Comparison of ENCODE assay signal across 12 cellular contexts in genomic region chr17:76502326-76503211, GRCh38. TPM values are rescaled to one million over a fixed set of nuclear protein-coding genes. Genes with fewer than 3 reads are reported as not detected.
DNase-seq lines count a peak whose midpoint lies in the region; ATAC-seq and TF ChIP-seq lines count a peak whose summit lies in the region.
"Had no signal": no experiment of that assay in that cellular context is flagged by ENCODE, and none has a peak within 500 bp of the region (broad histone marks: within the 10 kb centered on the region; RNA-seq: fewer than 3 reads in every experiment).

No MANE protein-coding gene starts in this region.

- no peak for ATAC-seq in activated naive CD8-positive, alpha-beta T cell treated with anti-CD3 and anti-CD28 coated beads, Interleukin-2, amount 50 U/mL, for 24 hours
- no peak for ATAC-seq in GM18870 (IDR thresholded peaks at IDR 0.05; ENCODE audit: unreplicated experiment)

- intact Hi-C loops in transverse colon (cut with DNase I; ENCODE audit: low total_unique reads) (loop anchor here (10.0 kb wide), 1 partner anchor 198 kb away; the partner anchor contains the start of gene QRICH2), uterus (cut with DNase I; ENCODE audit: low total_unique reads) (no loop called here)

- no peak for TF ChIP-seq EP300 in transverse colon (IDR thresholded peaks at IDR 0.05; ENCODE audit: low read depth)

- no peak for TF ChIP-seq POLR2A in transverse colon (IDR thresholded peaks at IDR 0.05)
- TF ChIP-seq POLR2A in uterus (IDR thresholded peaks at IDR 0.05), result no peak

- H3K4me1 ChIP-seq in transverse colon, result peaks cover 14 to 49% (median 22%) of the 10 kb centered on the region in 4 donors
- peaks cover 0 to 4% of the 10 kb centered on the region in 2 donors for H3K4me1 ChIP-seq in uterus

- H3K27me3 ChIP-seq in transverse colon, result peaks cover 9% of the 10 kb centered on the region
- no peaks in the 10 kb centered on the region for H3K27me3 ChIP-seq in uterus
- H3K27me3 ChIP-seq: BE2C had no signal

- peak overlapping the region; percentile 89 for H3K27ac ChIP-seq in RWPE1
- H3K27ac ChIP-seq in transverse colon, result peak overlapping the region in 3 of 4 donors; percentile 80 to 87 (median 86)
- no peak overlapping the region for H3K27ac ChIP-seq in uterus

- H3K36me3 ChIP-seq in transverse colon (no peaks in the 10 kb centered on the region), uterus (no peaks in the 10 kb centered on the region)
- H3K36me3 ChIP-seq: BE2C had no signal

- no peaks in the 10 kb centered on the region for H3K27me3 Mint-ChIP-seq in activated naive CD8-positive, alpha-beta T cell treated with anti-CD3 and anti-CD28 coated beads for 36 hours
- no peaks in the 10 kb centered on the region for H3K27me3 Mint-ChIP-seq in activated naive CD8-positive, alpha-beta T cell treated with anti-CD3 and anti-CD28 coated beads, Interleukin-2, amount 50 U/mL, for 24 hours
- H3K27me3 Mint-ChIP-seq in immature natural killer cell (ENCODE audit: low read depth in 3 of 3), result peaks cover 8 to 19% (median 18%) of the 10 kb centered on the region in 3 donors
- H3K27me3 Mint-ChIP-seq: activated naive CD8-positive, alpha-beta T cell had no signal

- CTCF ChIA-PET in RWPE1 (lab: Yijun Ruan, JAX), result interaction anchor here (1.1 to 1.9 kb wide), 2 partner anchors 44 to 104 kb away, joined by 4 to 8 read pairs; no protein-coding TSS in a partner anchor

- POLR2A ChIA-PET in RWPE1 (lab: Yijun Ruan, JAX; ENCODE audit: low non-redundant PET), result interaction anchor here (0.5 to 1.0 kb wide), 3 partner anchors 35 to 239 kb away, joined by 3 to 9 read pairs (median 7); partner anchors contain the start of gene AANAT

- in situ Hi-C loops in transverse colon (cut with MboI; ENCODE audit: low pct_ligation_motif_present in 1 of 4, low pct_unique_long_range_greater_than_20kb in 1 of 4, low sequenced_read_pairs in 3 of 4), result no loop called here

- H3K4me3 Mint-ChIP-seq in activated naive CD8-positive, alpha-beta T cell treated with anti-CD3 and anti-CD28 coated beads for 36 hours, result no peak overlapping the region
- no peak overlapping the region for H3K4me3 Mint-ChIP-seq in activated naive CD8-positive, alpha-beta T cell treated with anti-CD3 and anti-CD28 coated beads, Interleukin-2, amount 50 U/mL, for 24 hours
- H3K4me3 Mint-ChIP-seq in immature natural killer cell, result peak overlapping the region in 2 of 5 donors; percentile 85 to 90

- no peak for DNase-seq in activated naive CD8-positive, alpha-beta T cell treated with anti-CD3 and anti-CD28 coated beads for 36 hours
- no peak for DNase-seq in activated naive CD8-positive, alpha-beta T cell treated with anti-CD3 and anti-CD28 coated beads, Interleukin-2, amount 50 U/mL, for 24 hours
- DNase-seq in RWPE1 (ENCODE audit: low spot score), result no peak
- no peak for DNase-seq in immature natural killer cell
- DNase-seq in transverse colon, result no peak
- DNase-seq in activated CD4-positive, alpha-beta T cell treated with anti-CD3 and anti-CD28 coated beads for 48 hours, result no peak
- DNase-seq in uterus, result no peak
- DNase-seq: BE2C, NCI-H1417 had no signal

- TF ChIP-seq CTCF in RWPE1 (conservative IDR thresholded peaks at IDR 0.05; ENCODE audit: low read depth) (no peak), transverse colon (IDR thresholded peaks at IDR 0.05) (no peak), uterus (IDR thresholded peaks at IDR 0.05) (no peak)

- H3K4me3 ChIP-seq in transverse colon (no peak overlapping the region), uterus (no peak overlapping the region)

- H3K4me1 Mint-ChIP-seq in activated naive CD8-positive, alpha-beta T cell treated with anti-CD3 and anti-CD28 coated beads for 36 hours, result peaks cover 24% of the 10 kb centered on the region
- H3K4me1 Mint-ChIP-seq in activated naive CD8-positive, alpha-beta T cell treated with anti-CD3 and anti-CD28 coated beads, Interleukin-2, amount 50 U/mL, for 24 hours, result peaks cover 45% of the 10 kb centered on the region
- H3K4me1 Mint-ChIP-seq in immature natural killer cell, result peaks cover 48 to 61% of the 10 kb centered on the region in 2 donors

- WGBS in transverse colon (ENCODE audit: low coverage in 1 of 2), 2 donors, result 56 to 72% methylated on average over 8 of the region's 8 CpGs

- no peaks in the 10 kb centered on the region for H3K9me3 ChIP-seq in transverse colon
- no peaks in the 10 kb centered on the region for H3K9me3 ChIP-seq in uterus
- H3K9me3 ChIP-seq: BE2C had no signal

- no peaks in the 10 kb centered on the region for H3K9me3 Mint-ChIP-seq in activated naive CD8-positive, alpha-beta T cell treated with anti-CD3 and anti-CD28 coated beads for 36 hours
- no peaks in the 10 kb centered on the region for H3K9me3 Mint-ChIP-seq in activated naive CD8-positive, alpha-beta T cell treated with anti-CD3 and anti-CD28 coated beads, Interleukin-2, amount 50 U/mL, for 24 hours
- no peaks in the 10 kb centered on the region for H3K9me3 Mint-ChIP-seq in immature natural killer cell

- peak overlapping the region; percentile 51 for H3K27ac Mint-ChIP-seq in activated naive CD8-positive, alpha-beta T cell treated with anti-CD3 and anti-CD28 coated beads for 36 hours
- H3K27ac Mint-ChIP-seq in activated naive CD8-positive, alpha-beta T cell treated with anti-CD3 and anti-CD28 coated beads, Interleukin-2, amount 50 U/mL, for 24 hours, result no peak overlapping the region
- peak overlapping the region; percentile 57 to 100 (median 98) for H3K27ac Mint-ChIP-seq in immature natural killer cell

- H3K36me3 Mint-ChIP-seq in activated naive CD8-positive, alpha-beta T cell treated with anti-CD3 and anti-CD28 coated beads for 36 hours, result peaks cover 2% of the 10 kb centered on the region
- H3K36me3 Mint-ChIP-seq in activated naive CD8-positive, alpha-beta T cell treated with anti-CD3 and anti-CD28 coated beads, Interleukin-2, amount 50 U/mL, for 24 hours (ENCODE audit: low read depth), result peaks cover 2% of the 10 kb centered on the region
- H3K36me3 Mint-ChIP-seq in immature natural killer cell, result peaks cover 3 to 7% (median 4%) of the 10 kb centered on the region in 3 donors
- H3K36me3 Mint-ChIP-seq: activated naive CD8-positive, alpha-beta T cell had no signal

RNA-seq across cellular contexts. Expression of gene RHBDF2, which starts 1.3 kb away (rescaled TPM):
- 10 to 100 TPM; 20.7 to 22.2 TPM for total RNA-seq in activated naive CD8-positive, alpha-beta T cell treated with anti-CD3 and anti-CD28 coated beads for 36 hours
- 10 to 100 TPM; 19.3 to 90.5 (median 23.6) TPM for polyA plus RNA-seq in immature natural killer cell
- 10 to 100 TPM; 11.3 to 47.4 (median 23.2) TPM for total RNA-seq in transverse colon
- 10 to 100 TPM in 2 of 4 donors, 1 to 10 TPM in 2; 3.8 to 26.1 (median 8.4) TPM for total RNA-seq in uterus

RNA-seq across cellular contexts. Expression of gene CYGB, which starts 34.9 kb away (rescaled TPM):
- under 1 TPM; 0.33 to 0.62 TPM for total RNA-seq in activated naive CD8-positive, alpha-beta T cell treated with anti-CD3 and anti-CD28 coated beads for 36 hours
- under 1 TPM in 2 of 3 donors, not detected in 1; 0.09 to 0.41 TPM for polyA plus RNA-seq in immature natural killer cell
- total RNA-seq in transverse colon (10 to 100 TPM in 2 of 4 donors, 1 to 10 TPM in 2; 7.5 to 20.1 (median 11.3) TPM), uterus (10 to 100 TPM in 2 of 4 donors, 1 to 10 TPM in 2; 7.8 to 33.2 (median 19.8) TPM)

RNA-seq across cellular contexts. Expression of gene AANAT, which starts 35.2 kb away (rescaled TPM):
- total RNA-seq in activated naive CD8-positive, alpha-beta T cell treated with anti-CD3 and anti-CD28 coated beads for 36 hours, result under 1 TPM in 1 of 2 experiments, not detected in 1; 0.36 TPM
- under 1 TPM in 1 of 3 donors, not detected in 2; 0.34 TPM for polyA plus RNA-seq in immature natural killer cell
- total RNA-seq in transverse colon (not detected), uterus (not detected)
- total RNA-seq: smooth muscle cell had no signal
- polyA plus RNA-seq: smooth muscle cell had no signal

RNA-seq across cellular contexts. Expression of gene PRCD, which starts 37.3 kb away (rescaled TPM):
- under 1 TPM; 0.36 to 0.66 TPM for total RNA-seq in activated naive CD8-positive, alpha-beta T cell treated with anti-CD3 and anti-CD28 coated beads for 36 hours
- polyA plus RNA-seq in immature natural killer cell, result 1 to 10 TPM; 2.8 to 5.3 (median 3.1) TPM
- 1 to 10 TPM in 1 of 4 donors, under 1 TPM in 1, not detected in 2; 0.64 to 6.8 TPM for total RNA-seq in transverse colon
- 10 to 100 TPM in 1 of 4 donors, under 1 TPM in 2, not detected in 1; 0.26 to 13.4 (median 0.69) TPM for total RNA-seq in uterus

RNA-seq across cellular contexts. Expression of gene UBE2O, which starts 49.6 kb away (rescaled TPM):
- total RNA-seq in activated naive CD8-positive, alpha-beta T cell treated with anti-CD3 and anti-CD28 coated beads for 36 hours, result 10 to 100 TPM; 37.7 to 38.4 TPM
- polyA plus RNA-seq in immature natural killer cell, result 10 to 100 TPM in 1 of 3 donors, 1 to 10 TPM in 1, under 1 TPM in 1; 0.19 to 14.3 (median 5.2) TPM
- total RNA-seq in transverse colon (10 to 100 TPM in 3 of 4 donors, 1 to 10 TPM in 1; 9.8 to 28.8 (median 15.9) TPM), uterus (10 to 100 TPM in 2 of 4 donors, 1 to 10 TPM in 2; 5.0 to 31.5 (median 17.9) TPM)

Comparison
In these comparisons a context has a peak if more than half of its experiments do, and no peak if none do; other contexts are left out.
1. H3K27ac ChIP-seq: peak in RWPE1 (single experiment) and transverse colon (3 of 4); none in uterus (0 of 2).
2. RNA of gene CYGB, which starts 34.9 kb away (total RNA-seq): 7.8 to 33.2 TPM in uterus and 7.5 to 20.1 TPM in transverse colon; 0.33 to 0.62 TPM in activated naive CD8-positive, alpha-beta T cell treated with anti-CD3 and anti-CD28 coated beads for 36 hours; every median in the first group is over 4 times any median in the second.